8 cellular contexts compared by ENCODE assay signal in genomic region chr1:204128964-204129896, GRCh38. TPM values are rescaled to one million over a fixed set of nuclear protein-coding genes. Genes with fewer than 3 reads are reported as not detected.
DNase-seq lines count a peak whose midpoint lies in the region; ATAC-seq and TF ChIP-seq lines count a peak whose summit lies in the region.

No MANE protein-coding gene starts in this region.

- CTCF ChIA-PET in RWPE1 (lab: Yijun Ruan, JAX), result interaction anchor here (0.5 to 5.5 kb wide), 42 partner anchors 9 to 1044 kb away, joined by 3 to 163 read pairs (median 4); partner anchors contain the start of genes SNRPE and SOX13

- in situ Hi-C loops in G401 (cut with HindIII; ENCODE audit: low sequenced_read_pairs), result loop anchor here (25.0 kb wide), 1 partner anchor 267 kb away; the partner anchor contains the start of gene SNRPE

- DNase-seq in G401 (ENCODE audit: low spot score) (peak; percentile 69), LHCN-M2 (ENCODE audit: low read depth) (peak; percentile 35), RWPE1 (ENCODE audit: low spot score) (peak; percentile 71), activated gamma-delta T cell treated with Interleukin-2 at 50 U/mL for 16 hours (peak; percentile 55), foreskin melanocyte (peak; percentile 53), neural progenitor cell (ENCODE audit: low spot score) (peak; percentile 84)

- peak; percentile 75 for TF ChIP-seq CTCF in RWPE1 (conservative IDR thresholded peaks at IDR 0.05; ENCODE audit: low read depth)
- peak; percentile 81 for TF ChIP-seq CTCF in neural progenitor cell (IDR thresholded peaks at IDR 0.05)

- H3K36me3 ChIP-seq in neural progenitor cell (no peaks in the 10 kb centered on the region), subcutaneous abdominal adipose tissue (ENCODE audit: control insufficient read depth in 5 of 5, insufficient read depth in 5 of 5, low read length in 5 of 5) (peaks cover 0 to 31% (median 24%) of the 10 kb centered on the region in 5 donors)

- peak overlapping the region; percentile 18 for H3K4me3 ChIP-seq in neural progenitor cell
- peak overlapping the region in 3 of 5 donors; percentile 24 to 66 (median 45) for H3K4me3 ChIP-seq in subcutaneous abdominal adipose tissue (ENCODE audit: low read depth in 1 of 5, low read length in 5 of 5)

- peak overlapping the region; percentile 96 for H3K27ac Mint-ChIP-seq in neural progenitor cell

- no peak for ATAC-seq in HG02870 (IDR thresholded peaks at IDR 0.05; ENCODE audit: unreplicated experiment)

- H3K27me3 ChIP-seq in neural progenitor cell (no peaks in the 10 kb centered on the region), subcutaneous abdominal adipose tissue (ENCODE audit: control insufficient read depth in 5 of 5, insufficient read depth in 4 of 5, low read length in 5 of 5) (peaks cover 0 to 4% (median 0%) of the 10 kb centered on the region in 5 donors)

- peaks cover 15% of the 10 kb centered on the region for H3F3A ChIP-seq in neural progenitor cell (ENCODE audit: low read depth)

- H3K9ac ChIP-seq in neural progenitor cell (no peak overlapping the region), subcutaneous abdominal adipose tissue (ENCODE audit: low read length in 5 of 5) (peak overlapping the region in 1 of 5 donors; percentile 65)

- no peaks in the 10 kb centered on the region for H3K9me3 Mint-ChIP-seq in neural progenitor cell

- peak overlapping the region; percentile 67 for H3K4me2 ChIP-seq in neural progenitor cell

- peaks cover 3% of the 10 kb centered on the region for H4K20me1 ChIP-seq in neural progenitor cell (ENCODE audit: low read depth)

- H3K9me3 ChIP-seq in neural progenitor cell (ENCODE audit: low read depth) (no peaks in the 10 kb centered on the region), subcutaneous abdominal adipose tissue (ENCODE audit: control insufficient read depth in 5 of 5, low read length in 5 of 5) (no peaks in the 10 kb centered on the region)

- POLR2A ChIA-PET in RWPE1 (lab: Yijun Ruan, JAX; ENCODE audit: low non-redundant PET), result interaction anchor here (0.6 kb wide), 1 partner anchor 209 kb away, joined by 6 read pairs; no protein-coding TSS in a partner anchor

- H3K27ac ChIP-seq in RWPE1 (peak overlapping the region; percentile 89), neural progenitor cell (no peak overlapping the region), subcutaneous abdominal adipose tissue (ENCODE audit: low read depth, low read length) (peak overlapping the region; percentile 35)

- peaks cover 14% of the 10 kb centered on the region for H3K4me1 ChIP-seq in neural progenitor cell
- peaks cover 10 to 45% (median 24%) of the 10 kb centered on the region in 5 donors for H3K4me1 ChIP-seq in subcutaneous abdominal adipose tissue (ENCODE audit: control insufficient read depth in 5 of 5, insufficient read depth in 5 of 5, low read length in 5 of 5)

- peaks cover 11% of the 10 kb centered on the region for H3K27me3 Mint-ChIP-seq in neural progenitor cell (ENCODE audit: insufficient read depth, low read depth)

- peaks cover 42% of the 10 kb centered on the region for H3K4me1 Mint-ChIP-seq in neural progenitor cell

- no peak overlapping the region for H2AFZ ChIP-seq in neural progenitor cell (replicated peaks)

- no peaks in the 10 kb centered on the region for H3K79me2 ChIP-seq in neural progenitor cell (ENCODE audit: low read depth)

- H3K36me3 Mint-ChIP-seq in neural progenitor cell, result peaks cover 9% of the 10 kb centered on the region

- H3K4me3 Mint-ChIP-seq in neural progenitor cell, result peak overlapping the region; percentile 48

RNA-seq across cellular contexts. Expression of gene ETNK2, which starts 22.6 kb away (rescaled TPM):
- total RNA-seq in G401 (2014; rRNA removed; shearing (Covaris generic)), result 11.9 and 15.8 TPM in 2 replicates
- total RNA-seq in LHCN-M2 (2014; rRNA removed) (1.1 and 3.5 TPM in 2 replicates), neural progenitor cell (ENCODE audit: low replicate concordance) (5.3 and 17.6 TPM in 2 replicates)
- 2.0 TPM for polyA plus RNA-seq in LHCN-M2 (2012)

RNA-seq across cellular contexts. Expression of gene REN, which starts 36.9 kb away (rescaled TPM):
- total RNA-seq in G401 (2014; rRNA removed; shearing (Covaris generic)), result not detected in 2 replicates
- total RNA-seq in LHCN-M2 (2014; rRNA removed) (not detected in 2 replicates), neural progenitor cell (ENCODE audit: low replicate concordance) (not detected in 2 replicates)
- polyA plus RNA-seq in LHCN-M2 (2012), result not detected

RNA-seq across cellular contexts. Expression of gene SOX13, which starts 56.3 kb away (rescaled TPM):
- total RNA-seq in G401 (2014; rRNA removed; shearing (Covaris generic)), result 0.06 TPM in 1 of 2 replicates, not detected in the other
- total RNA-seq in LHCN-M2 (2014; rRNA removed), result 2.2 and 3.6 TPM in 2 replicates
- 2.4 TPM for polyA plus RNA-seq in LHCN-M2 (2012)
- 27.8 and 28.6 TPM in 2 replicates for total RNA-seq in neural progenitor cell (ENCODE audit: low replicate concordance)
